2 cellular contexts compared by ENCODE assay signal in the genomic region with DNA sequence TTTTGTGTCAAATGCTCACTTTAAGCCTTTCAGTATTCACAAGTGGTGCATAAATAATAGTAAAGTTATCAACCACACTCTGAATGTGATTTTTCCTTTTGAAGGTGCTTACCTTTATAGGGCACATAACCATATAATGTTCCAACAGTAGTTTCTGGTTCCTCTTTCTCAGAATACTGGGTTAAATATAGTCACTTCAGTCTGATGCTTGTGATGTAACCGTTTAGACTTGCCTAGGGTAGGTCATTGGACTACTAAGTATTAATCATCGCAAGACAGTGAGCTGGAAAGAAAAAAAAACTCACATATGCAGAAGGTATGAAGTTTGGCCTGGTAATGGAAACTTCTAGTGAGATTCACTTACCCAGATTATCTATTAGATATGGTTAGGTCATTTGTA.
TF ChIP-seq lines count a peak whose summit lies in the region.

No MANE protein-coding gene starts in this region.

TF ChIP-seq in SK-N-SH, 30 proteins besides CTCF, POLR2A, EP300 and RAD21 (continued from another document):
- TF ChIP-seq, protein P1, sequence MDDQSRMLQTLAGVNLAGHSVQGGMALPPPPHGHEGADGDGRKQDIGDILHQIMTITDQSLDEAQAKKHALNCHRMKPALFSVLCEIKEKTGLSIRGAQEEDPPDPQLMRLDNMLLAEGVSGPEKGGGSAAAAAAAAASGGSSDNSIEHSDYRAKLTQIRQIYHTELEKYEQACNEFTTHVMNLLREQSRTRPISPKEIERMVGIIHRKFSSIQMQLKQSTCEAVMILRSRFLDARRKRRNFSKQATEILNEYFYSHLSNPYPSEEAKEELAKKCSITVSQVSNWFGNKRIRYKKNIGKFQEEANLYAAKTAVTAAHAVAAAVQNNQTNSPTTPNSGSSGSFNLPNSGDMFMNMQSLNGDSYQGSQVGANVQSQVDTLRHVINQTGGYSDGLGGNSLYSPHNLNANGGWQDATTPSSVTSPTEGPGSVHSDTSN (IDR thresholded peaks at IDR 0.05): peak; percentile 24; the same call in 1 of the 2 replicates
- TF ChIP-seq FOSL2 (IDR thresholded peaks at IDR 0.05; ENCODE audit: borderline replicate concordance, low read depth): peak; percentile 9; the same call in 1 of the 2 replicates
- no peak for TF ChIP-seq GATA2 (CRISPR knock-in tag; IDR thresholded peaks at IDR 0.05)
- no peak for TF ChIP-seq RCOR1 (IDR thresholded peaks at IDR 0.05; ENCODE audit: low read length)
- TF ChIP-seq, protein P2, sequence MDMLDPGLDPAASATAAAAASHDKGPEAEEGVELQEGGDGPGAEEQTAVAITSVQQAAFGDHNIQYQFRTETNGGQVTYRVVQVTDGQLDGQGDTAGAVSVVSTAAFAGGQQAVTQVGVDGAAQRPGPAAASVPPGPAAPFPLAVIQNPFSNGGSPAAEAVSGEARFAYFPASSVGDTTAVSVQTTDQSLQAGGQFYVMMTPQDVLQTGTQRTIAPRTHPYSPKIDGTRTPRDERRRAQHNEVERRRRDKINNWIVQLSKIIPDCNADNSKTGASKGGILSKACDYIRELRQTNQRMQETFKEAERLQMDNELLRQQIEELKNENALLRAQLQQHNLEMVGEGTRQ (IDR thresholded peaks at IDR 0.05; ENCODE audit: borderline replicate concordance, low read depth, low read length): no peak
- TF ChIP-seq TEAD4 (IDR thresholded peaks at IDR 0.05; ENCODE audit: borderline replicate concordance, insufficient read depth): no peak
TF ChIP-seq in SK-N-SH: peak in this region for 2.

TF ChIP-seq in SK-N-SH treated with all-trans-retinoic acid at 6 μM for 48 hours, 23 proteins besides CTCF, POLR2A, EP300 and RAD21 (continued from another document):
- TF ChIP-seq CREB5 (CRISPR knock-in tag; IDR thresholded peaks at IDR 0.05; ENCODE audit: low read depth) (no peak), ZNF8 (CRISPR knock-in tag; IDR thresholded peaks at IDR 0.05) (no peak), ESRRG (CRISPR knock-in tag; IDR thresholded peaks at IDR 0.05) (no peak), ZNF565 (CRISPR knock-in tag; conservative IDR thresholded peaks at IDR 0.05; ENCODE audit: low read depth) (no peak), ISL1 (CRISPR knock-in tag; IDR thresholded peaks at IDR 0.05) (no peak), CSDC2 (CRISPR knock-in tag; IDR thresholded peaks at IDR 0.05) (no peak), OSR1 (CRISPR knock-in tag; IDR thresholded peaks at IDR 0.05) (no peak), SNAI2 (CRISPR knock-in tag; IDR thresholded peaks at IDR 0.05) (no peak), ZNF70 (CRISPR knock-in tag; IDR thresholded peaks at IDR 0.05) (no peak)
- TF ChIP-seq, protein P3, sequence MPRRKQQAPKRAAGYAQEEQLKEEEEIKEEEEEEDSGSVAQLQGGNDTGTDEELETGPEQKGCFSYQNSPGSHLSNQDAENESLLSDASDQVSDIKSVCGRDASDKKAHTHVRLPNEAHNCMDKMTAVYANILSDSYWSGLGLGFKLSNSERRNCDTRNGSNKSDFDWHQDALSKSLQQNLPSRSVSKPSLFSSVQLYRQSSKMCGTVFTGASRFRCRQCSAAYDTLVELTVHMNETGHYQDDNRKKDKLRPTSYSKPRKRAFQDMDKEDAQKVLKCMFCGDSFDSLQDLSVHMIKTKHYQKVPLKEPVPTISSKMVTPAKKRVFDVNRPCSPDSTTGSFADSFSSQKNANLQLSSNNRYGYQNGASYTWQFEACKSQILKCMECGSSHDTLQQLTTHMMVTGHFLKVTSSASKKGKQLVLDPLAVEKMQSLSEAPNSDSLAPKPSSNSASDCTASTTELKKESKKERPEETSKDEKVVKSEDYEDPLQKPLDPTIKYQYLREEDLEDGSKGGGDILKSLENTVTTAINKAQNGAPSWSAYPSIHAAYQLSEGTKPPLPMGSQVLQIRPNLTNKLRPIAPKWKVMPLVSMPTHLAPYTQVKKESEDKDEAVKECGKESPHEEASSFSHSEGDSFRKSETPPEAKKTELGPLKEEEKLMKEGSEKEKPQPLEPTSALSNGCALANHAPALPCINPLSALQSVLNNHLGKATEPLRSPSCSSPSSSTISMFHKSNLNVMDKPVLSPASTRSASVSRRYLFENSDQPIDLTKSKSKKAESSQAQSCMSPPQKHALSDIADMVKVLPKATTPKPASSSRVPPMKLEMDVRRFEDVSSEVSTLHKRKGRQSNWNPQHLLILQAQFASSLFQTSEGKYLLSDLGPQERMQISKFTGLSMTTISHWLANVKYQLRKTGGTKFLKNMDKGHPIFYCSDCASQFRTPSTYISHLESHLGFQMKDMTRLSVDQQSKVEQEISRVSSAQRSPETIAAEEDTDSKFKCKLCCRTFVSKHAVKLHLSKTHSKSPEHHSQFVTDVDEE (CRISPR knock-in tag; IDR thresholded peaks at IDR 0.05): no peak
- TF ChIP-seq, protein P4, sequence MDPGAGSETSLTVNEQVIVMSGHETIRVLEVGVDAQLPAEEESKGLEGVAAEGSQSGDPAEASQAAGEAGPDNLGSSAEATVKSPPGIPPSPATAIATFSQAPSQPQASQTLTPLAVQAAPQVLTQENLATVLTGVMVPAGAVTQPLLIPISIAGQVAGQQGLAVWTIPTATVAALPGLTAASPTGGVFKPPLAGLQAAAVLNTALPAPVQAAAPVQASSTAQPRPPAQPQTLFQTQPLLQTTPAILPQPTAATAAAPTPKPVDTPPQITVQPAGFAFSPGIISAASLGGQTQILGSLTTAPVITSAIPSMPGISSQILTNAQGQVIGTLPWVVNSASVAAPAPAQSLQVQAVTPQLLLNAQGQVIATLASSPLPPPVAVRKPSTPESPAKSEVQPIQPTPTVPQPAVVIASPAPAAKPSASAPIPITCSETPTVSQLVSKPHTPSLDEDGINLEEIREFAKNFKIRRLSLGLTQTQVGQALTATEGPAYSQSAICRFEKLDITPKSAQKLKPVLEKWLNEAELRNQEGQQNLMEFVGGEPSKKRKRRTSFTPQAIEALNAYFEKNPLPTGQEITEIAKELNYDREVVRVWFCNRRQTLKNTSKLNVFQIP (CRISPR knock-in tag; IDR thresholded peaks at IDR 0.05; ENCODE audit: borderline replicate concordance, low read depth): no peak
- TF ChIP-seq, protein P5, sequence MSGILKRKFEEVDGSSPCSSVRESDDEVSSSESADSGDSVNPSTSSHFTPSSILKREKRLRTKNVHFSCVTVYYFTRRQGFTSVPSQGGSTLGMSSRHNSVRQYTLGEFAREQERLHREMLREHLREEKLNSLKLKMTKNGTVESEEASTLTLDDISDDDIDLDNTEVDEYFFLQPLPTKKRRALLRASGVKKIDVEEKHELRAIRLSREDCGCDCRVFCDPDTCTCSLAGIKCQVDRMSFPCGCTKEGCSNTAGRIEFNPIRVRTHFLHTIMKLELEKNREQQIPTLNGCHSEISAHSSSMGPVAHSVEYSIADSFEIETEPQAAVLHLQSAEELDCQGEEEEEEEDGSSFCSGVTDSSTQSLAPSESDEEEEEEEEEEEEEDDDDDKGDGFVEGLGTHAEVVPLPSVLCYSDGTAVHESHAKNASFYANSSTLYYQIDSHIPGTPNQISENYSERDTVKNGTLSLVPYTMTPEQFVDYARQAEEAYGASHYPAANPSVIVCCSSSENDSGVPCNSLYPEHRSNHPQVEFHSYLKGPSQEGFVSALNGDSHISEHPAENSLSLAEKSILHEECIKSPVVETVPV (CRISPR knock-in tag; IDR thresholded peaks at IDR 0.05): no peak
